ENCODE assay signal across 9 cellular contexts in the genomic region with DNA sequence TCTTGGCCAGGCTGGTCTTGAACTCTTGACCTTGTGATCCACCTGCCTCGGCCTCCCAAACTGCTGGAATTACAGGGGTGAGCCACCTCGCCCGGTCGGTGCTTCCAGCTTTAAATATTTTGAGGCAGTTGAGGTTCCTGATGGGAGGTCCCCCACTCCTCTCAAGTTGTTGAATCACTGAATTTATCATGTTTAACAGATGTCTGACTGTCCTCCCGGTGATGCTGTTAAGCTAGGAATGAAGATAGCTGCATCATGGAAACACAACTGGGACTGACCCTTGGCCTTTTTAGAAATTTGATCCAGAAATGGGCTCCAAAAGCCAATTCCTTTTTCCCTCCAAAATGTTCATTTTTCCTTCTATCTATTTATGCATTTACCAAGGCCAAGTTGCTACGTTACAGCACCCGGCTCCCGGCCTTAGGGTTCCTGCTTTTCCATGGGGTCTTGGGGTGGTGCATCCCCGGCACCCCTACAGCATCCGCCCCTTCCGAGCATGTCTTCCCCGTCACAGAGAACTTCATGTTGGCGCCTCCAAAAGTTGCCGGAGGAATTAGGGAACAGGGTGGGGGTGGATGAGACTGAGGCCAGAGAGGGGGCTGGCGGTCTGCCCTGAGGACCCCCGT. TPM values are rescaled to one million over a fixed set of nuclear protein-coding genes. Genes with fewer than 3 reads are reported as not detected.
DNase-seq lines count a peak whose midpoint lies in the region; ATAC-seq and TF ChIP-seq lines count a peak whose summit lies in the region.
"Had no signal": no experiment of that assay in that cellular context is flagged by ENCODE, and none has a peak within 500 bp of the region (broad histone marks: within the 10 kb centered on the region; RNA-seq: fewer than 3 reads in every experiment).

No MANE protein-coding gene starts in this region.

- H3K4me1 ChIP-seq in duodenal mucosa (ENCODE audit: control insufficient read depth in 1 of 2, insufficient read depth in 2 of 2, low read length in 2 of 2), result peaks cover 19 to 43% of the 10 kb centered on the region in 2 donors

- H3K9me3 ChIP-seq in duodenal mucosa (ENCODE audit: control insufficient read depth in 1 of 2, low read length in 2 of 2), result no peaks in the 10 kb centered on the region
- H3K9me3 ChIP-seq in WERI-Rb-1 (ENCODE audit: severe bottlenecking), result no peaks in the 10 kb centered on the region

- no peak for TF ChIP-seq CTCF in retinal pigment epithelial cell (conservative IDR thresholded peaks at IDR 0.05; ENCODE audit: low read depth, low read length)
- TF ChIP-seq CTCF in WERI-Rb-1 (IDR thresholded peaks at IDR 0.05; ENCODE audit: low read depth, low read length), result no peak

- peak overlapping the region; percentile 45 to 80 for H3K4me3 ChIP-seq in duodenal mucosa (ENCODE audit: low read depth in 1 of 2, low read length in 2 of 2)
- peak overlapping the region; percentile 40 for H3K4me3 ChIP-seq in retinal pigment epithelial cell (ENCODE audit: low read length)
- no peak overlapping the region for H3K4me3 ChIP-seq in WERI-Rb-1 (ENCODE audit: low read depth, low read length)
- H3K4me3 ChIP-seq: hepatocyte had no signal

- peak overlapping the region in 1 of 2 donors; percentile 63 for H3K9ac ChIP-seq in duodenal mucosa (ENCODE audit: low read depth in 1 of 2, low read length in 2 of 2)

- no peaks in the 10 kb centered on the region for H3K36me3 ChIP-seq in duodenal mucosa (ENCODE audit: control insufficient read depth in 1 of 2, insufficient read depth in 2 of 2, low read length in 2 of 2)
- no peaks in the 10 kb centered on the region for H3K36me3 ChIP-seq in WERI-Rb-1

- H3K27me3 ChIP-seq in duodenal mucosa (ENCODE audit: control insufficient read depth in 1 of 2, insufficient read depth in 2 of 2, low read length in 2 of 2) (no peaks in the 10 kb centered on the region), WERI-Rb-1 (ENCODE audit: insufficient read depth, low read depth, severe bottlenecking) (no peaks in the 10 kb centered on the region)
- H3K27me3 ChIP-seq: hepatocyte had no signal

- DNase-seq in LHCN-M2 (ENCODE audit: low read depth), result peak; percentile 34
- DNase-seq in retinal pigment epithelial cell (ENCODE audit: low read depth), result no peak
- no peak for DNase-seq in WERI-Rb-1
- DNase-seq in NCI-H187 treated with DMSO at 0.1 percent for 48 hours (lab: John Stamatoyannopoulos, UW), result no peak

- no peak overlapping the region for H3K27ac ChIP-seq in duodenal mucosa (ENCODE audit: low read depth, low read length)
- no peak overlapping the region for H3K27ac ChIP-seq in WERI-Rb-1
- H3K27ac ChIP-seq: hepatocyte had no signal

- ATAC-seq in GM18498 (IDR thresholded peaks at IDR 0.05; ENCODE audit: unreplicated experiment) (peak; percentile 17), GM21360 (IDR thresholded peaks at IDR 0.05; ENCODE audit: unreplicated experiment) (no peak), GM21717 (IDR thresholded peaks at IDR 0.05; ENCODE audit: unreplicated experiment) (no peak)

RNA-seq across cellular contexts. Expression of gene PAX8, which starts 43.9 kb away (rescaled TPM):
- total RNA-seq in LHCN-M2 (2014; rRNA removed), result 2.3 and 4.2 TPM in 2 replicates
- polyA plus RNA-seq in LHCN-M2 (2012), result 12.6 TPM
- total RNA-seq: hepatocyte had no signal
